In genomic region chr12:124852911-124853441, GRCh38 we compare ENCODE assay signal across 14 cellular contexts. TPM values are rescaled to one million over a fixed set of nuclear protein-coding genes. Genes with fewer than 3 reads are reported as not detected.
A peak's percentile ranks its signal among the peaks of the same experiment; 100 is the strongest.
DNase-seq lines count a peak whose midpoint lies in the region; ATAC-seq and TF ChIP-seq lines count a peak whose summit lies in the region.
"Had no signal": no experiment of that assay in that cellular context is flagged by ENCODE, and none has a peak within 500 bp of the region (broad histone marks: within the 10 kb centered on the region; RNA-seq: fewer than 3 reads in every experiment).

No MANE protein-coding gene starts in this region.

- H3K27ac ChIP-seq in HEK293 (ENCODE audit: extremely low read depth, low read depth, low read length) (no peak overlapping the region), layer of hippocampus (ENCODE audit: low read depth, low read length) (peak overlapping the region; percentile 46), spleen (peak overlapping the region in 7 of 8 donors; percentile 28 to 72 (median 66))
- H3K27ac ChIP-seq: BLaER1, SJCRH30 had no signal

- CTCF ChIA-PET in HEK293 (lab: Yijun Ruan, JAX), result interaction anchor here (0.6 kb wide), 1 partner anchor 16 kb away, joined by 3 read pairs; no protein-coding TSS in a partner anchor

- H3K4me3 ChIP-seq in HEK293 (ENCODE audit: low read depth, low read length), result no peak overlapping the region
- no peak overlapping the region for H3K4me3 ChIP-seq in spleen
- H3K4me3 ChIP-seq: BLaER1, sigmoid colon, SJCRH30 had no signal

- WGBS in spleen, 5 donors, result 50 to 74% (median 66%) methylated on average over 11 of the region's 11 CpGs

- intact Hi-C loops in spleen (cut with DNase I; ENCODE audit: low total_unique reads), result no loop called here

- no peak for ATAC-seq in GM21381 (IDR thresholded peaks at IDR 0.05; ENCODE audit: unreplicated experiment)
- ATAC-seq: activated T-helper 17 cell treated with anti-CD3 and anti-CD28 coated beads, Interleukin-2, amount 50 U/mL, for 72 hours had no signal

- POLR2A ChIA-PET in HEK293 (lab: Yijun Ruan, JAX), result interaction anchor here (0.7 to 0.9 kb wide), 2 partner anchors 10 to 33 kb away, joined by 3 to 10 read pairs; no protein-coding TSS in a partner anchor

- H3K9me3 ChIP-seq in HEK293 (ENCODE audit: control insufficient read depth, insufficient read depth, low read depth, low read length), result no peaks in the 10 kb centered on the region
- H3K9me3 ChIP-seq in spleen, result no peaks in the 10 kb centered on the region
- H3K9me3 ChIP-seq: BLaER1, sigmoid colon, SJCRH30 had no signal

- H3K27me3 ChIP-seq in layer of hippocampus (ENCODE audit: control insufficient read depth, insufficient read depth, low read length), result no peaks in the 10 kb centered on the region
- H3K27me3 ChIP-seq in spleen (replicated peaks in 1 of 7), result no peaks in the 10 kb centered on the region
- H3K27me3 ChIP-seq: BLaER1, sigmoid colon, SJCRH30 had no signal

- DNase-seq in RPMI7951 (ENCODE audit: low read depth), result peak; percentile 32
- no peak for DNase-seq in spleen
- DNase-seq in germinal center (ENCODE audit: low spot score), result no peak
- DNase-seq in GM20000 (ENCODE audit: low spot score), result no peak
- DNase-seq: activated CD8-positive, alpha-beta memory T cell treated with anti-CD3 and anti-CD28 coated beads for 24 hours; DMS79; NCI-H1048; SJCRH30 had no signal

- TF ChIP-seq CTCF in HEK293 (tag by site-specific recombination; IDR thresholded peaks at IDR 0.05) (no peak), spleen (IDR thresholded peaks at IDR 0.05 in 8 of 11, conservative IDR thresholded peaks at IDR 0.05 in 3 of 11) (no peak), GM20000 (IDR thresholded peaks at IDR 0.05; ENCODE audit: extremely low read depth, missing control alignments) (no peak)

- H3K4me1 ChIP-seq in HEK293 (ENCODE audit: control insufficient read depth, insufficient read depth, low read length) (no peaks in the 10 kb centered on the region), spleen (peaks cover 0 to 54% (median 33%) of the 10 kb centered on the region in 6 donors)
- H3K4me1 ChIP-seq: SJCRH30 had no signal

- TF ChIP-seq POLR2A in spleen (IDR thresholded peaks at IDR 0.05), result no peak

- H3K36me3 ChIP-seq in HEK293 (ENCODE audit: control insufficient read depth in 2 of 2, insufficient read depth in 1 of 2, low read length in 2 of 2), result peaks cover 0 to 7% of the 10 kb centered on the region in 2 experiments; a peak in 2 of 3 replicates
- no peaks in the 10 kb centered on the region for H3K36me3 ChIP-seq in spleen
- H3K36me3 ChIP-seq: sigmoid colon had no signal

TF ChIP-seq in HEK293, 187 proteins besides CTCF, POLR2A, EP300 and RAD21:
- TF ChIP-seq ZNF366 (tag by site-specific recombination; conservative IDR thresholded peaks at IDR 0.05) (no peak), ZNF623 (tag by site-specific recombination; IDR thresholded peaks at IDR 0.05) (peak; percentile 47)

RNA-seq across cellular contexts. Expression of gene SCARB1, which starts 10.7 kb away (rescaled TPM):
- 13.9 and 15.3 TPM in 2 replicates for total RNA-seq in RPMI7951 (2014; rRNA removed; shearing (Covaris generic))
- 10 to 100 TPM; 22.0 to 59.3 (median 32.6) TPM for total RNA-seq in spleen
- polyA plus RNA-seq in spleen, result 10 to 100 TPM; 11.9 to 19.5 (median 19.2) TPM
